In genomic region chr6:113630738-113631535, GRCh38 we compare ENCODE assay signal across 8 cellular contexts.
DNase-seq lines count a peak whose midpoint lies in the region; ATAC-seq and TF ChIP-seq lines count a peak whose summit lies in the region.

No MANE protein-coding gene starts in this region.

- no peaks in the 10 kb centered on the region for H3K9me2 ChIP-seq in PC-9 (ENCODE audit: insufficient read depth)

- H3K36me3 Mint-ChIP-seq in activated CD4-positive, alpha-beta T cell treated with anti-CD3 and anti-CD28 coated beads for 36 hours (ENCODE audit: low read depth): no peaks in the 10 kb centered on the region
- no peaks in the 10 kb centered on the region for H3K36me3 Mint-ChIP-seq in naive thymus-derived CD8-positive, alpha-beta T cell

- peaks cover 58% of the 10 kb centered on the region for H3K4me1 ChIP-seq in PC-9 (replicated peaks; ENCODE audit: insufficient read depth)

- H3K4me1 Mint-ChIP-seq in activated CD4-positive, alpha-beta T cell treated with anti-CD3 and anti-CD28 coated beads for 36 hours: peaks cover 53% of the 10 kb centered on the region
- peaks cover 0 to 57% (median 3%) of the 10 kb centered on the region in 4 donors for H3K4me1 Mint-ChIP-seq in naive thymus-derived CD8-positive, alpha-beta T cell

- peak overlapping the region; percentile 61 for H3K27ac Mint-ChIP-seq in activated CD4-positive, alpha-beta T cell treated with anti-CD3 and anti-CD28 coated beads for 36 hours
- peak overlapping the region in 2 of 10 donors; percentile 26 to 85 for H3K27ac Mint-ChIP-seq in naive thymus-derived CD8-positive, alpha-beta T cell

- H2AFZ ChIP-seq in PC-9: no peak overlapping the region; the same call in 1 of the 2 replicates

- POLR2A ChIA-PET in activated CD4-positive, alpha-beta T cell treated with anti-CD3 and anti-CD28 coated beads for 36 hours (lab: Charles Lee): no interaction called here
- POLR2A ChIA-PET in PC-9 (lab: Charles Lee; ENCODE audit: unreplicated experiment): no interaction called here
- POLR2A ChIA-PET in naive thymus-derived CD8-positive, alpha-beta T cell (lab: Charles Lee): no interaction called here

- DNase-seq in activated CD4-positive, alpha-beta T cell treated with anti-CD3 and anti-CD28 coated beads for 36 hours: peak; percentile 60
- no peak for DNase-seq in activated CD4-positive, alpha-beta T cell treated with anti-CD3 and anti-CD28 coated beads, Interleukin-2, amount 50 U/mL, for 4 hours
- DNase-seq in PC-9 (no peak), dermis microvascular lymphatic vessel endothelial cell (ENCODE audit: low read depth in 2 of 2) (peak; percentile 58 to 88), middle frontal gyrus (ENCODE audit: extremely low spot score, low spot score) (no peak), HuH-7.5 (ENCODE audit: low spot score) (no peak)
- DNase-seq in naive thymus-derived CD8-positive, alpha-beta T cell: peak in 1 of 10 donors; percentile 13

- no peaks in the 10 kb centered on the region for H3K9me3 Mint-ChIP-seq in activated CD4-positive, alpha-beta T cell treated with anti-CD3 and anti-CD28 coated beads for 36 hours (ENCODE audit: low read depth)
- no peaks in the 10 kb centered on the region for H3K9me3 Mint-ChIP-seq in naive thymus-derived CD8-positive, alpha-beta T cell

- intact Hi-C loops in activated CD4-positive, alpha-beta T cell treated with anti-CD3 and anti-CD28 coated beads for 36 hours (cut with DNase I, micrococcal nuclease): loop anchor here (2.0 to 10.0 kb wide), 4 partner anchors 176 to 1346 kb away; partner anchors contain the start of gene MARCKS (in 2 of the 2)
- intact Hi-C loops in PC-9 (cut with micrococcal nuclease; ENCODE audit: unreplicated experiment): loop anchor here (5.0 kb wide), 3 partner anchors 69 to 219 kb away; no protein-coding TSS in a partner anchor

- no peaks in the 10 kb centered on the region for H3K36me3 ChIP-seq in PC-9 (ENCODE audit: low read depth)

- CTCF ChIA-PET in activated CD4-positive, alpha-beta T cell treated with anti-CD3 and anti-CD28 coated beads for 36 hours (lab: Charles Lee): no interaction called here
- CTCF ChIA-PET in PC-9 (lab: Charles Lee): interaction anchor here (0.6 kb wide), 1 partner anchor 229 kb away, joined by 3 read pairs; no protein-coding TSS in a partner anchor

- peaks cover 36% of the 10 kb centered on the region for H3F3A ChIP-seq in PC-9 (ENCODE audit: insufficient read depth, low read depth)

- H3K27me3 Mint-ChIP-seq in activated CD4-positive, alpha-beta T cell treated with anti-CD3 and anti-CD28 coated beads for 36 hours: peaks cover 15% of the 10 kb centered on the region
- H3K27me3 Mint-ChIP-seq in naive thymus-derived CD8-positive, alpha-beta T cell: peaks cover 0 to 8% (median 0%) of the 10 kb centered on the region in 5 donors

- no peaks in the 10 kb centered on the region for H3K79me2 ChIP-seq in PC-9 (ENCODE audit: low read depth)

- H3K27ac ChIP-seq in PC-9: peak overlapping the region; percentile 99

- H3K4me2 ChIP-seq in PC-9: peak overlapping the region; percentile 78

- peak overlapping the region; percentile 27; the same call in 1 of the 2 replicates for H3K4me3 ChIP-seq in PC-9

- peak; percentile 77 for ATAC-seq in activated CD4-positive, alpha-beta T cell treated with anti-CD3 and anti-CD28 coated beads for 36 hours
- ATAC-seq in HG02759 (IDR thresholded peaks at IDR 0.05; ENCODE audit: unreplicated experiment): peak; percentile 61
- peak; percentile 18 to 67 for ATAC-seq in naive thymus-derived CD8-positive, alpha-beta T cell

- H4K20me1 ChIP-seq in PC-9 (ENCODE audit: insufficient read depth): no peaks in the 10 kb centered on the region

- BruUV-seq in PC-9 (replicated peaks; lab: Mats Ljungman, UMichigan): no TSS peak

- no peaks in the 10 kb centered on the region for H3K27me3 ChIP-seq in PC-9 (ENCODE audit: insufficient read depth, low read depth)

- H3K9me3 ChIP-seq in PC-9 (ENCODE audit: insufficient read depth, low read depth): peaks cover 3% of the 10 kb centered on the region; the same call in 1 of the 2 replicates

- TF ChIP-seq CTCF in PC-9 (conservative IDR thresholded peaks at IDR 0.05): no peak

- peak overlapping the region; percentile 49 for H3K4me3 Mint-ChIP-seq in activated CD4-positive, alpha-beta T cell treated with anti-CD3 and anti-CD28 coated beads for 36 hours
- H3K4me3 Mint-ChIP-seq in naive thymus-derived CD8-positive, alpha-beta T cell: peak overlapping the region in 3 of 10 donors; percentile 35 to 74 (median 58)

Comparison
In these comparisons a context has a peak if more than half of its experiments do, and no peak if none do; other contexts are left out.
1. DNase-seq: peak in activated CD4-positive, alpha-beta T cell treated with anti-CD3 and anti-CD28 coated beads for 36 hours (single experiment) and dermis microvascular lymphatic vessel endothelial cell (2 of 2); none in activated CD4-positive, alpha-beta T cell treated with anti-CD3 and anti-CD28 coated beads, Interleukin-2, amount 50 U/mL, for 4 hours (0 of 2), PC-9 (0 of 2), middle frontal gyrus (single experiment) and HuH-7.5 (single experiment).
2. Peak in every context shown above with its lines, with median percentiles within 50 percentile points of each other: ATAC-seq.